Comparison of ENCODE assay signal across 9 cellular contexts in genomic region chr14:105315941-105316562, GRCh38. TPM values are rescaled to one million over a fixed set of nuclear protein-coding genes. Genes with fewer than 3 reads are reported as not detected.
DNase-seq lines count a peak whose midpoint lies in the region; ATAC-seq and TF ChIP-seq lines count a peak whose summit lies in the region.
"Had no signal": no experiment of that assay in that cellular context is flagged by ENCODE, and none has a peak within 500 bp of the region (broad histone marks: within the 10 kb centered on the region; RNA-seq: fewer than 3 reads in every experiment).

No MANE protein-coding gene starts in this region.

- no peak for TF ChIP-seq CTCF in CD14-positive monocyte (IDR thresholded peaks at IDR 0.05)
- no peak for TF ChIP-seq CTCF in Loucy (conservative IDR thresholded peaks at IDR 0.05; ENCODE audit: low read length)
- TF ChIP-seq CTCF in chondrocyte (IDR thresholded peaks at IDR 0.05): no peak
- no peak for TF ChIP-seq CTCF in natural killer cell (IDR thresholded peaks at IDR 0.05)

- peak overlapping the region; percentile 76 for H3K4me3 ChIP-seq in Loucy (ENCODE audit: low read length, poor library complexity, severe bottlenecking)

- H2AFZ ChIP-seq in Loucy (ENCODE audit: low read length): no peak overlapping the region

- H3K36me3 ChIP-seq in Loucy (ENCODE audit: insufficient read depth, low read length): no peaks in the 10 kb centered on the region
- H3K36me3 ChIP-seq: neutrophil had no signal

- peak overlapping the region; percentile 95 for H3K4me2 ChIP-seq in Loucy (ENCODE audit: low read depth, low read length, poor library complexity, severe bottlenecking)

- ATAC-seq in natural killer cell (no peak), HG03460 (IDR thresholded peaks at IDR 0.05; ENCODE audit: unreplicated experiment) (no peak), GM21447 (IDR thresholded peaks at IDR 0.05; ENCODE audit: unreplicated experiment) (no peak)

- peaks cover 34% of the 10 kb centered on the region for H3K4me1 ChIP-seq in Loucy (ENCODE audit: insufficient read depth, low read length, poor library complexity, severe bottlenecking)

- H3K4me1 Mint-ChIP-seq in CD14-positive monocyte (peaks cover 36% of the 10 kb centered on the region), chondrocyte (ENCODE audit: low read depth) (peaks cover 33% of the 10 kb centered on the region), natural killer cell (peaks cover 23 to 25% of the 10 kb centered on the region in 2 donors)

- peaks cover 21% of the 10 kb centered on the region for H4K20me1 ChIP-seq in Loucy (ENCODE audit: insufficient read depth, low read length, poor library complexity, severe bottlenecking)

- peaks cover 45% of the 10 kb centered on the region for H3K79me2 ChIP-seq in Loucy (ENCODE audit: insufficient read depth, low read length)

- H3K27ac Mint-ChIP-seq in CD14-positive monocyte (peak overlapping the region in 2 of 7 donors; percentile 5 to 59), chondrocyte (ENCODE audit: unreplicated experiment) (peak overlapping the region; percentile 17), natural killer cell (peak overlapping the region; percentile 82 to 87)

- H3K9me3 ChIP-seq in Loucy (ENCODE audit: insufficient read depth, low read depth, low read length): no peaks in the 10 kb centered on the region
- H3K9me3 ChIP-seq: neutrophil had no signal

- intact Hi-C loops in CD14-positive monocyte (cut with micrococcal nuclease): loop anchor here in 1 of 2 donors (2.0 kb wide), 1 partner anchor 15 kb away; the partner anchor contains the start of gene BRF1
- intact Hi-C loops in natural killer cell (cut with micrococcal nuclease): no loop called here

- peaks cover 3 to 11% (median 4%) of the 10 kb centered on the region in 3 donors for H3K27me3 Mint-ChIP-seq in CD14-positive monocyte (ENCODE audit: low read depth in 3 of 3)
- no peaks in the 10 kb centered on the region for H3K27me3 Mint-ChIP-seq in chondrocyte (ENCODE audit: low read depth)
- no peaks in the 10 kb centered on the region for H3K27me3 Mint-ChIP-seq in natural killer cell (ENCODE audit: low read depth in 2 of 2)

- no peaks in the 10 kb centered on the region for H3K9me2 ChIP-seq in Loucy (replicated peaks; ENCODE audit: low read depth, low read length)

- peaks cover 0 to 2% (median 0%) of the 10 kb centered on the region in 7 donors for H3K9me3 Mint-ChIP-seq in CD14-positive monocyte
- H3K9me3 Mint-ChIP-seq in chondrocyte (ENCODE audit: low read depth): no peaks in the 10 kb centered on the region
- no peaks in the 10 kb centered on the region for H3K9me3 Mint-ChIP-seq in natural killer cell

- H3K4me3 Mint-ChIP-seq in CD14-positive monocyte (peak overlapping the region; percentile 85 to 87), chondrocyte (ENCODE audit: unreplicated experiment) (peak overlapping the region; percentile 82), natural killer cell (peak overlapping the region; percentile 95)

- H3K36me3 Mint-ChIP-seq in CD14-positive monocyte (no peaks in the 10 kb centered on the region), chondrocyte (ENCODE audit: low read depth) (no peaks in the 10 kb centered on the region), natural killer cell (no peaks in the 10 kb centered on the region)

- H3K9ac ChIP-seq in Loucy (ENCODE audit: low read depth, low read length, poor library complexity, severe bottlenecking): peak overlapping the region; percentile 55

- no peaks in the 10 kb centered on the region for H3K27me3 ChIP-seq in Loucy (ENCODE audit: insufficient read depth, low read length, poor library complexity, severe bottlenecking)

- H3F3A ChIP-seq in Loucy (ENCODE audit: low read depth): no peaks in the 10 kb centered on the region

- peak; percentile 44 for DNase-seq in CD14-positive monocyte (ENCODE audit: low spot score)
- no peak for DNase-seq in chondrocyte (ENCODE audit: low spot score)
- DNase-seq in natural killer cell: no peak
- no peak for DNase-seq in NCI-H345 treated with DMSO at 0.1 percent for 48 hours (lab: John Stamatoyannopoulos, UW; ENCODE audit: unreplicated experiment)
- DNase-seq in AG08395 (ENCODE audit: low spot score): no peak

RNA-seq across cellular contexts. Expression of gene PACS2, which starts 1.5 kb away (rescaled TPM):
- 1 to 10 TPM; 3.1 to 3.7 TPM for polyA plus RNA-seq in CD14-positive monocyte
- 82.6 to 89.5 TPM (median 87.1 TPM) in 3 replicates for total RNA-seq in chondrocyte
- total RNA-seq in natural killer cell: 10 to 100 TPM; 58.4 to 76.5 (median 69.2) TPM

RNA-seq across cellular contexts. Expression of gene BRF1, which starts 15.3 kb away (rescaled TPM):
- polyA plus RNA-seq in CD14-positive monocyte: 1 to 10 TPM; 2.3 to 2.5 TPM
- 26.1 to 31.0 TPM (median 26.2 TPM) in 3 replicates for total RNA-seq in chondrocyte
- 10 to 100 TPM; 82.4 to 92.7 (median 87.4) TPM for total RNA-seq in natural killer cell
